1 cellular context compared by ENCODE assay signal in genomic region chr2:231052494-231053451, GRCh38.
A peak's percentile ranks its signal among the peaks of the same experiment; 100 is the strongest.
TF ChIP-seq lines count a peak whose summit lies in the region.

No MANE protein-coding gene starts in this region.

TF ChIP-seq in HepG2, 621 proteins besides CTCF, POLR2A, EP300 and RAD21 (continues in another document):
- TF ChIP-seq, protein P1, sequence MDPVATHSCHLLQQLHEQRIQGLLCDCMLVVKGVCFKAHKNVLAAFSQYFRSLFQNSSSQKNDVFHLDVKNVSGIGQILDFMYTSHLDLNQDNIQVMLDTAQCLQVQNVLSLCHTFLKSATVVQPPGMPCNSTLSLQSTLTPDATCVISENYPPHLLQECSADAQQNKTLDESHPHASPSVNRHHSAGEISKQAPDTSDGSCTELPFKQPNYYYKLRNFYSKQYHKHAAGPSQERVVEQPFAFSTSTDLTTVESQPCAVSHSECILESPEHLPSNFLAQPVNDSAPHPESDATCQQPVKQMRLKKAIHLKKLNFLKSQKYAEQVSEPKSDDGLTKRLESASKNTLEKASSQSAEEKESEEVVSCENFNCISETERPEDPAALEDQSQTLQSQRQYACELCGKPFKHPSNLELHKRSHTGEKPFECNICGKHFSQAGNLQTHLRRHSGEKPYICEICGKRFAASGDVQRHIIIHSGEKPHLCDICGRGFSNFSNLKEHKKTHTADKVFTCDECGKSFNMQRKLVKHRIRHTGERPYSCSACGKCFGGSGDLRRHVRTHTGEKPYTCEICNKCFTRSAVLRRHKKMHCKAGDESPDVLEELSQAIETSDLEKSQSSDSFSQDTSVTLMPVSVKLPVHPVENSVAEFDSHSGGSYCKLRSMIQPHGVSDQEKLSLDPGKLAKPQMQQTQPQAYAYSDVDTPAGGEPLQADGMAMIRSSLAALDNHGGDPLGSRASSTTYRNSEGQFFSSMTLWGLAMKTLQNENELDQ (CRISPR knock-in tag; IDR thresholded peaks at IDR 0.05; ENCODE audit: borderline replicate concordance): no peak
- 0 out of 2 replicates have a peak, but pooled peaks have one; percentile 32 for TF ChIP-seq ZNF225 (CRISPR knock-in tag; IDR thresholded peaks at IDR 0.05)
- TF ChIP-seq DNMT3B (CRISPR knock-in tag; conservative IDR thresholded peaks at IDR 0.05): no peak
- TF ChIP-seq ZNF570 (CRISPR knock-in tag; IDR thresholded peaks at IDR 0.05; ENCODE audit: borderline replicate concordance): peak; percentile 84; the same call in 1 of the 2 replicates
- TF ChIP-seq EHMT2 (IDR thresholded peaks at IDR 0.05; ENCODE audit: borderline replicate concordance, low read depth, low read length): 0 out of 2 replicates have a peak, but pooled peaks have one; percentile 9
- TF ChIP-seq ZNF558 (CRISPR knock-in tag; IDR thresholded peaks at IDR 0.05; ENCODE audit: borderline replicate concordance): peak; percentile 91
- no peak; the same call in 1 of the 2 replicates for TF ChIP-seq ZNF468 (CRISPR knock-in tag; IDR thresholded peaks at IDR 0.05)
- TF ChIP-seq ZUFSP (CRISPR knock-in tag; IDR thresholded peaks at IDR 0.05; ENCODE audit: borderline replicate concordance): 0 out of 2 replicates have a peak, but pooled peaks have one; percentile 71
- 0 out of 2 replicates have a peak, but pooled peaks have one; percentile 42 for TF ChIP-seq THRA (CRISPR knock-in tag; IDR thresholded peaks at IDR 0.05; ENCODE audit: borderline replicate concordance)
- TF ChIP-seq PPARG (CRISPR knock-in tag; conservative IDR thresholded peaks at IDR 0.05): 0 out of 2 replicates have a peak, but pooled peaks have one; percentile 24
- TF ChIP-seq TOPORS (CRISPR knock-in tag; IDR thresholded peaks at IDR 0.05): peak; percentile 86; the same call in 1 of the 2 replicates
- peak; percentile 73 for TF ChIP-seq POLR2G (IDR thresholded peaks at IDR 0.05; ENCODE audit: low read depth, low read length)
- TF ChIP-seq GFI1 (CRISPR knock-in tag; IDR thresholded peaks at IDR 0.05; ENCODE audit: borderline replicate concordance): peak; percentile 93
- TF ChIP-seq ZFX (CRISPR knock-in tag; IDR thresholded peaks at IDR 0.05; ENCODE audit: low read depth): peak; percentile 86
- TF ChIP-seq DMAP1 (CRISPR knock-in tag; IDR thresholded peaks at IDR 0.05): peak; percentile 67; the same call in 1 of the 2 replicates
- TF ChIP-seq ZNF367 (CRISPR knock-in tag; IDR thresholded peaks at IDR 0.05; ENCODE audit: borderline replicate concordance): no peak
- TF ChIP-seq TEAD2 (CRISPR knock-in tag; IDR thresholded peaks at IDR 0.05): peak; percentile 74; the same call in 1 of the 2 replicates
- peak; percentile 52; the same call in 1 of the 2 replicates for TF ChIP-seq SATB2 (CRISPR knock-in tag; IDR thresholded peaks at IDR 0.05)
- TF ChIP-seq HNF4A (CRISPR knock-in tag; IDR thresholded peaks at IDR 0.05): no peak; the same call in 1 of the 2 replicates
- peak; percentile 90 for TF ChIP-seq ZNF563 (CRISPR knock-in tag; IDR thresholded peaks at IDR 0.05)
- 0 out of 2 replicates have a peak, but pooled peaks have one; percentile 76 for TF ChIP-seq ZNF136 (CRISPR knock-in tag; IDR thresholded peaks at IDR 0.05; ENCODE audit: low read depth)
- peak; percentile 36; the same call in 1 of the 2 replicates for TF ChIP-seq ZBTB3 (CRISPR knock-in tag; IDR thresholded peaks at IDR 0.05; ENCODE audit: borderline replicate concordance, low read depth)
- peak; percentile 74; the same call in 1 of the 2 replicates for TF ChIP-seq THAP7 (CRISPR knock-in tag; IDR thresholded peaks at IDR 0.05)
- peak; percentile 82 for TF ChIP-seq ZSCAN9 (CRISPR knock-in tag; IDR thresholded peaks at IDR 0.05; ENCODE audit: borderline replicate concordance)
- no peak for TF ChIP-seq FOXK2 (IDR thresholded peaks at IDR 0.05)
- TF ChIP-seq, protein P2, sequence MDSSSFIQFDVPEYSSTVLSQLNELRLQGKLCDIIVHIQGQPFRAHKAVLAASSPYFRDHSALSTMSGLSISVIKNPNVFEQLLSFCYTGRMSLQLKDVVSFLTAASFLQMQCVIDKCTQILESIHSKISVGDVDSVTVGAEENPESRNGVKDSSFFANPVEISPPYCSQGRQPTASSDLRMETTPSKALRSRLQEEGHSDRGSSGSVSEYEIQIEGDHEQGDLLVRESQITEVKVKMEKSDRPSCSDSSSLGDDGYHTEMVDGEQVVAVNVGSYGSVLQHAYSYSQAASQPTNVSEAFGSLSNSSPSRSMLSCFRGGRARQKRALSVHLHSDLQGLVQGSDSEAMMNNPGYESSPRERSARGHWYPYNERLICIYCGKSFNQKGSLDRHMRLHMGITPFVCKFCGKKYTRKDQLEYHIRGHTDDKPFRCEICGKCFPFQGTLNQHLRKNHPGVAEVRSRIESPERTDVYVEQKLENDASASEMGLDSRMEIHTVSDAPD (CRISPR knock-in tag; IDR thresholded peaks at IDR 0.05): 0 out of 2 replicates have a peak, but pooled peaks have one; percentile 65
- peak; percentile 93 for TF ChIP-seq PRDM15 (CRISPR knock-in tag; IDR thresholded peaks at IDR 0.05)
- TF ChIP-seq, protein P3, sequence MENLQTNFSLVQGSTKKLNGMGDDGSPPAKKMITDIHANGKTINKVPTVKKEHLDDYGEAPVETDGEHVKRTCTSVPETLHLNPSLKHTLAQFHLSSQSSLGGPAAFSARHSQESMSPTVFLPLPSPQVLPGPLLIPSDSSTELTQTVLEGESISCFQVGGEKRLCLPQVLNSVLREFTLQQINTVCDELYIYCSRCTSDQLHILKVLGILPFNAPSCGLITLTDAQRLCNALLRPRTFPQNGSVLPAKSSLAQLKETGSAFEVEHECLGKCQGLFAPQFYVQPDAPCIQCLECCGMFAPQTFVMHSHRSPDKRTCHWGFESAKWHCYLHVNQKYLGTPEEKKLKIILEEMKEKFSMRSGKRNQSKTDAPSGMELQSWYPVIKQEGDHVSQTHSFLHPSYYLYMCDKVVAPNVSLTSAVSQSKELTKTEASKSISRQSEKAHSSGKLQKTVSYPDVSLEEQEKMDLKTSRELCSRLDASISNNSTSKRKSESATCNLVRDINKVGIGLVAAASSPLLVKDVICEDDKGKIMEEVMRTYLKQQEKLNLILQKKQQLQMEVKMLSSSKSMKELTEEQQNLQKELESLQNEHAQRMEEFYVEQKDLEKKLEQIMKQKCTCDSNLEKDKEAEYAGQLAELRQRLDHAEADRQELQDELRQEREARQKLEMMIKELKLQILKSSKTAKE (CRISPR knock-in tag; IDR thresholded peaks at IDR 0.05; ENCODE audit: borderline replicate concordance): 0 out of 2 replicates have a peak, but pooled peaks have one; percentile 0
- TF ChIP-seq NFKB2 (CRISPR knock-in tag; IDR thresholded peaks at IDR 0.05; ENCODE audit: borderline replicate concordance): peak; percentile 89; the same call in 1 of the 2 replicates
- TF ChIP-seq ZNF256 (CRISPR knock-in tag; conservative IDR thresholded peaks at IDR 0.05): no peak; the same call in none of the 2 replicates
- peak; percentile 67; the same call in 1 of the 2 replicates for TF ChIP-seq ZNF749 (CRISPR knock-in tag; IDR thresholded peaks at IDR 0.05; ENCODE audit: borderline replicate concordance)
- peak; percentile 79; the same call in 1 of the 2 replicates for TF ChIP-seq RNF2 (conservative IDR thresholded peaks at IDR 0.05; ENCODE audit: low read depth)
- TF ChIP-seq ZNF3 (CRISPR knock-in tag; IDR thresholded peaks at IDR 0.05): no peak
- peak; percentile 71; the same call in 1 of the 2 replicates for TF ChIP-seq ZBTB7B (CRISPR knock-in tag; IDR thresholded peaks at IDR 0.05)
- no peak for TF ChIP-seq NFE2L2 (IDR thresholded peaks at IDR 0.05; ENCODE audit: low read length)
- TF ChIP-seq ZMYM4 (CRISPR knock-in tag; IDR thresholded peaks at IDR 0.05): peak; percentile 75; the same call in 1 of the 2 replicates
- TF ChIP-seq ARHGAP35 (CRISPR knock-in tag; IDR thresholded peaks at IDR 0.05; ENCODE audit: borderline replicate concordance): peak; percentile 88; the same call in 1 of the 2 replicates
- TF ChIP-seq ZBTB37 (CRISPR knock-in tag; IDR thresholded peaks at IDR 0.05): peak; percentile 47; the same call in 1 of the 2 replicates
- peak; percentile 74; the same call in 1 of the 2 replicates for TF ChIP-seq ZKSCAN8 (CRISPR knock-in tag; IDR thresholded peaks at IDR 0.05; ENCODE audit: borderline replicate concordance)
- TF ChIP-seq SIN3A (IDR thresholded peaks at IDR 0.05; ENCODE audit: borderline replicate concordance, low read depth, low read length): 0 out of 2 replicates have a peak, but pooled peaks have one; percentile 30
- peak; percentile 96 for TF ChIP-seq ZNF709 (CRISPR knock-in tag; IDR thresholded peaks at IDR 0.05)
